In the genomic region with DNA sequence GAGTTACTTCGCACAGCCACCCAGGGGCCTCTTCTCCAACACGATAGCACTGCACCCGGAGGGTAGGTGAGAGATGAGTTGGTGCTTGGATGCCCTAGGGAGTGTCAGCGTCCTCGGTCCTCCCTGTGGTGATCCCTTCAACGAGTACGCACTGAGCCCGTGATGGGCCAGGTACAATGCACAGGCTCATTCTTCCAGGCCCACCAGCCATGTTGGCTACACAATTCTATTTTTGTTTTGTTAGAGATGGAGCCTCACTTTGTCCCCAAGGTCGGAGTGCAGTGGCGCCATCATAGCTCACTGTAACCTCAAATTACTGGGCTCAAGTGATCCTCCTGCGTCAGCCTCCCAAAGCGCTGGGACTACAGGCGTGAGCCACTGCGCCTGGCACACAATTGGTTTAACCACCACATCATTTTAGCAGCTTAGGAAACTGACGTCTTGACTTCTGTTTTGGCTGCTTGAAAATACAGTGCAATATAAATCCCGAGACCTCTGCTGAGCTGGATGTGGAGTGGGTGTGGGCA, we compare ENCODE assay signal across 8 cellular contexts. TPM values are rescaled to one million over a fixed set of nuclear protein-coding genes. Genes with fewer than 3 reads are reported as not detected.
A peak's percentile ranks its signal among the peaks of the same experiment; 100 is the strongest.
DNase-seq lines count a peak whose midpoint lies in the region; ATAC-seq and TF ChIP-seq lines count a peak whose summit lies in the region.

No MANE protein-coding gene starts in this region.

- in situ Hi-C loops in Panc1 (cut with HindIII; ENCODE audit: low pct_unique_long_range_greater_than_20kb, low sequenced_read_pairs), result no loop called here

- peak overlapping the region; percentile 32 for H3K27ac ChIP-seq in CD4-positive, alpha-beta memory T cell (ENCODE audit: low read depth, low read length)
- peak overlapping the region; percentile 88 for H3K27ac ChIP-seq in Panc1 (ENCODE audit: low read length)
- H3K27ac ChIP-seq in neutrophil, result no peak overlapping the region

- H3K4me3 ChIP-seq in CD4-positive, alpha-beta memory T cell (ENCODE audit: low read length in 2 of 2), result peak overlapping the region; percentile 31 to 51
- H3K4me3 ChIP-seq in Panc1 (ENCODE audit: low read depth in 2 of 2, low read length in 2 of 2), result peak overlapping the region; percentile 60 to 75
- H3K4me3 ChIP-seq in epithelial cell of esophagus (ENCODE audit: low read length), result peak overlapping the region; percentile 51
- peak overlapping the region; percentile 61 to 62 for H3K4me3 ChIP-seq in neutrophil (ENCODE audit: low read depth in 1 of 2, low read length in 1 of 2)

- CTCF ChIA-PET in CD4-positive, alpha-beta memory T cell (lab: Charles Lee; ENCODE audit: partially characterized antibody), result no interaction called here
- CTCF ChIA-PET in Panc1 (lab: Charles Lee), result no interaction called here

- no peaks in the 10 kb centered on the region for H3K9me3 Mint-ChIP-seq in CD4-positive, alpha-beta memory T cell

- TF ChIP-seq CTCF in Panc1 (IDR thresholded peaks at IDR 0.05) (no peak), epithelial cell of esophagus (IDR thresholded peaks at IDR 0.05; ENCODE audit: insufficient read depth, low read depth, low read length, missing control alignments) (no peak), neutrophil (IDR thresholded peaks at IDR 0.05) (no peak)

- H3K9me3 ChIP-seq in CD4-positive, alpha-beta memory T cell (ENCODE audit: control insufficient read depth in 1 of 2, low read length in 2 of 2), result no peaks in the 10 kb centered on the region
- H3K9me3 ChIP-seq in Panc1 (ENCODE audit: control insufficient read depth, insufficient read depth, low read depth, low read length) (no peaks in the 10 kb centered on the region), neutrophil (no peaks in the 10 kb centered on the region)

- DNase-seq in CD4-positive, alpha-beta memory T cell, result no peak
- DNase-seq in Panc1 (ENCODE audit: low read depth, low spot score) (no peak), epithelial cell of esophagus (ENCODE audit: low read depth) (no peak), posterior vena cava (ENCODE audit: low spot score) (no peak), COLO668 (lab: John Stamatoyannopoulos, UW; ENCODE audit: unreplicated experiment) (no peak), D341Med (ENCODE audit: low spot score) (no peak)

- no peaks in the 10 kb centered on the region for H3K27me3 Mint-ChIP-seq in CD4-positive, alpha-beta memory T cell

- POLR2A ChIA-PET in CD4-positive, alpha-beta memory T cell (lab: Charles Lee; ENCODE audit: partially characterized antibody), result interaction anchor here (2.3 kb wide), 1 partner anchor 263 kb away, joined by 9 read pairs; a partner anchor contains a TSS
- POLR2A ChIA-PET in Panc1 (lab: Charles Lee), result no interaction called here

- peaks cover 13 to 24% (median 20%) of the 10 kb centered on the region in 4 donors for H3K4me1 Mint-ChIP-seq in CD4-positive, alpha-beta memory T cell

- H3K36me3 ChIP-seq in CD4-positive, alpha-beta memory T cell (ENCODE audit: insufficient read depth, low read length), result no peaks in the 10 kb centered on the region
- H3K36me3 ChIP-seq in Panc1 (ENCODE audit: control insufficient read depth, insufficient read depth, low read length) (no peaks in the 10 kb centered on the region), neutrophil (no peaks in the 10 kb centered on the region)

- BruUV-seq in Panc1 (replicated peaks; lab: Mats Ljungman, UMichigan), result no TSS peak

- peak overlapping the region; percentile 42 to 94 (median 78) for H3K27ac Mint-ChIP-seq in CD4-positive, alpha-beta memory T cell

- ATAC-seq in GM21529 (IDR thresholded peaks at IDR 0.05; ENCODE audit: unreplicated experiment), result peak; percentile 17
- ATAC-seq in Panc1, result no peak; the same call in 1 of the 2 replicates

- intact Hi-C loops in CD4-positive, alpha-beta memory T cell (cut with micrococcal nuclease), result loop anchor here (5.0 kb wide), 3 partner anchors 120 to 380 kb away; a partner anchor contains a TSS
- intact Hi-C loops in Panc1 (cut with micrococcal nuclease; ENCODE audit: unreplicated experiment), result no loop called here
- intact Hi-C loops in posterior vena cava (cut with DNase I), result no loop called here

- H3K4me1 ChIP-seq in CD4-positive, alpha-beta memory T cell (ENCODE audit: insufficient read depth, low read length), result peaks cover 20% of the 10 kb centered on the region
- H3K4me1 ChIP-seq in Panc1 (ENCODE audit: control insufficient read depth, insufficient read depth, low read length) (peaks cover 32% of the 10 kb centered on the region), neutrophil (ENCODE audit: control insufficient read depth in 1 of 2, insufficient read depth in 1 of 2, low read depth in 1 of 2, low read length in 1 of 2) (peaks cover 13 to 17% of the 10 kb centered on the region in 2 experiments)

- H3K36me3 Mint-ChIP-seq in CD4-positive, alpha-beta memory T cell, result peaks cover 0 to 7% of the 10 kb centered on the region in 2 donors

- H3K4me3 Mint-ChIP-seq in CD4-positive, alpha-beta memory T cell, result peak overlapping the region; percentile 81 to 89 (median 84)

- no peaks in the 10 kb centered on the region for H3K27me3 ChIP-seq in CD4-positive, alpha-beta memory T cell (ENCODE audit: insufficient read depth, low read length)
- H3K27me3 ChIP-seq in Panc1 (ENCODE audit: control insufficient read depth, insufficient read depth, low read length) (no peaks in the 10 kb centered on the region), neutrophil (peaks cover 9% of the 10 kb centered on the region)

RNA-seq across cellular contexts. Expression of a gene that starts 0.6 kb away (rescaled TPM):
- 10 to 100 TPM; 19.7 to 27.3 TPM for total RNA-seq in CD4-positive, alpha-beta memory T cell
- 1 to 10 TPM; 5.3 to 9.7 TPM for polyA plus RNA-seq in CD4-positive, alpha-beta memory T cell
- 42.7 TPM for total RNA-seq in Panc1 (2021; ENCODE audit: unreplicated experiment)
- 42.2 TPM for polyA plus RNA-seq in Panc1 (2012; ENCODE audit: insufficient read length)
- total RNA-seq in posterior vena cava, result 10 to 100 TPM; 37.6 to 41.3 TPM
